ENCODE assay signal across 30 cellular contexts in the genomic region with DNA sequence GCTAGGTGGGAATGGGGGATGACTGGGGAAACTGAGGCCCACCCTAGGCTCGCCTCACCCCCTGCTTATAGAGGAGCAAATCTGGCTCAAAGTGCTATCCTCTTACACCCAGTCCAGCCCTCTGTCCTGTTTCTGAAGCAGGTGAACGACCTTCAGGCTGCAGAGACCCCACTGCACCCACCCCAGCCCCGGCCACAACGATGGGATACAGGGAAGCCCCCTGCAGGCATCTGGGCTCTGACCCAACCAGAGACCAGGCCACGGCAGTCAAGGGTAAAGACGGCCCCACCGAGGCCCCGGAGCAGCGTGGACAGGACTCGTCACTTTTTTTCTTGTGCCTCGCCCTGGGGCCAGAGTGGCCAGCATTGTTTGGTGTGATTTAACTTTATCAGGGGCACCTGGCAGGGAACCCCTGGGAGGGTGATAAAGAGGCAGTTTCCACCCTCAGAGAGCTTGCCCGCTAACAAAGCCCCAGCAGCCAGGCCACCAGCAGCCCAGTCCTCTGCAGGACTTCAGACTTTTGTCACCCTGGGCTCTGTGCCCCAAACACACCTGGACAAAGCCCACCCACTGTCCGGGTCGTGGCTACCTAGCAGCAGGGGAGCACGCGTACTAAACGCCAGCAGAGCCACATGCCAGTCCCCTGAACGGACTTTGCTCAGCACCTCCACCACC.
"Had no signal": no experiment of that assay in that cellular context is flagged by ENCODE, and none has a peak within 500 bp of the region (broad histone marks: within the 10 kb centered on the region; RNA-seq: fewer than 3 reads in every experiment).

No MANE protein-coding gene starts in this region.

- H2AFZ ChIP-seq: parathyroid adenoma had no signal

- H3K9me3 ChIP-seq: body of pancreas, gastrocnemius medialis, stomach, suprapubic skin, tibial nerve, uterus had no signal

- H3K27ac Mint-ChIP-seq: activated CD4-positive, alpha-beta memory T cell treated with anti-CD3 and anti-CD28 coated beads, Interleukin-2, amount 10 ng/mL, durations not matched to agents 7 days and 5 days; activated CD4-positive, alpha-beta T cell treated with anti-CD3 and anti-CD28 coated beads, Interleukin-2, amount 10 ng/mL, durations not matched to agents 7 days and 5 days; activated CD8-positive, alpha-beta memory T cell treated with anti-CD3 and anti-CD28 coated beads, Interleukin-2, amount 10 ng/mL, durations not matched to agents 7 days and 5 days; activated naive CD8-positive, alpha-beta T cell; activated T-cell treated with anti-CD3 and anti-CD28 coated beads, Interleukin-2, amount 50 U/mL, for 24 hours; effector memory CD8-positive, alpha-beta T cell; naive thymus-derived CD8-positive, alpha-beta T cell; stimulated activated naive B cell treated with anti-CD40 and anti-IgM and Interleukin-4, amounts not matched to agents 10 μg/mL and 1 μg/mL and 100 μg/mL, for 72 hours; WTC11 had no signal

- H3K36me3 Mint-ChIP-seq: activated naive CD8-positive, alpha-beta T cell had no signal

- H3K4me3 Mint-ChIP-seq: activated CD4-positive, alpha-beta memory T cell treated with anti-CD3 and anti-CD28 coated beads, Interleukin-2, amount 10 ng/mL, durations not matched to agents 7 days and 5 days; activated CD4-positive, alpha-beta T cell treated with anti-CD3 and anti-CD28 coated beads, Interleukin-2, amount 10 ng/mL, durations not matched to agents 7 days and 5 days; activated CD8-positive, alpha-beta memory T cell treated with anti-CD3 and anti-CD28 coated beads, Interleukin-2, amount 10 ng/mL, durations not matched to agents 7 days and 5 days; activated naive CD8-positive, alpha-beta T cell; activated T-cell treated with anti-CD3 and anti-CD28 coated beads, Interleukin-2, amount 50 U/mL, for 24 hours; effector memory CD8-positive, alpha-beta T cell; naive thymus-derived CD8-positive, alpha-beta T cell; neural crest cell; stimulated activated naive B cell treated with anti-CD40 and anti-IgM and Interleukin-4, amounts not matched to agents 10 μg/mL and 1 μg/mL and 100 μg/mL, for 72 hours; WTC11 had no signal

- H3K79me2 ChIP-seq: parathyroid adenoma had no signal

- H3K27ac ChIP-seq: body of pancreas, gastrocnemius medialis, parathyroid adenoma, skin epidermis, stomach, suprapubic skin, tibial nerve, uterus had no signal

- H3K4me1 ChIP-seq: body of pancreas, gastrocnemius medialis, parathyroid adenoma, stomach, suprapubic skin, tibial nerve, uterus had no signal

- H3K4me1 Mint-ChIP-seq: activated CD4-positive, alpha-beta memory T cell treated with anti-CD3 and anti-CD28 coated beads, Interleukin-2, amount 10 ng/mL, durations not matched to agents 7 days and 5 days; activated CD4-positive, alpha-beta T cell treated with anti-CD3 and anti-CD28 coated beads, Interleukin-2, amount 10 ng/mL, durations not matched to agents 7 days and 5 days; activated CD8-positive, alpha-beta memory T cell treated with anti-CD3 and anti-CD28 coated beads, Interleukin-2, amount 10 ng/mL, durations not matched to agents 7 days and 5 days; neural crest cell; stimulated activated naive B cell treated with anti-CD40 and anti-IgM and Interleukin-4, amounts not matched to agents 10 μg/mL and 1 μg/mL and 100 μg/mL, for 72 hours; WTC11 had no signal

- DNase-seq: activated CD4-positive, alpha-beta memory T cell treated with anti-CD3 and anti-CD28 coated beads, Interleukin-2, amount 10 ng/mL, durations not matched to agents 7 days and 5 days; activated CD4-positive, alpha-beta T cell treated with anti-CD3 and anti-CD28 coated beads for 1 hour; activated CD4-positive, alpha-beta T cell treated with anti-CD3 and anti-CD28 coated beads, Interleukin-2, amount 10 ng/mL, durations not matched to agents 7 days and 5 days; activated CD8-positive, alpha-beta memory T cell treated with anti-CD3 and anti-CD28 coated beads, Interleukin-2, amount 10 ng/mL, durations not matched to agents 7 days and 5 days; activated T-cell treated with anti-CD3 and anti-CD28 coated beads, Interleukin-2, amount 50 U/mL, for 24 hours; cerebellar nuclear complex; cortex of kidney; effector memory CD8-positive, alpha-beta T cell; erythroblast; gastrocnemius medialis; glutamatergic neuron; left cardiac atrium; left ventricle myocardium superior; naive thymus-derived CD8-positive, alpha-beta T cell; nucleus accumbens; right cardiac atrium; stimulated activated CD4-positive, alpha-beta T cell treated with anti-CD3 and anti-CD28 coated beads, Interleukin-4, amount 100 ng/mL, for 4 hours; stimulated activated CD8-positive, alpha-beta memory T cell treated with anti-CD3 and anti-CD28 coated beads, Interleukin-4, amount 100 ng/mL, for 48 hours; stimulated activated naive B cell treated with anti-CD40 and anti-IgM and Interleukin-4, amounts not matched to agents 10 μg/mL and 1 μg/mL and 100 μg/mL, for 72 hours; stomach; T-helper 2 cell had no signal

- H3K27me3 Mint-ChIP-seq: activated CD4-positive, alpha-beta memory T cell treated with anti-CD3 and anti-CD28 coated beads, Interleukin-2, amount 10 ng/mL, durations not matched to agents 7 days and 5 days; activated CD4-positive, alpha-beta T cell treated with anti-CD3 and anti-CD28 coated beads, Interleukin-2, amount 10 ng/mL, durations not matched to agents 7 days and 5 days; activated CD8-positive, alpha-beta memory T cell treated with anti-CD3 and anti-CD28 coated beads, Interleukin-2, amount 10 ng/mL, durations not matched to agents 7 days and 5 days had no signal

- ATAC-seq: activated CD8-positive, alpha-beta memory T cell treated with anti-CD3 and anti-CD28 coated beads, Interleukin-2, amount 10 ng/mL, durations not matched to agents 7 days and 5 days; body of pancreas; effector memory CD8-positive, alpha-beta T cell; gastrocnemius medialis; left cardiac atrium; left ventricle myocardium superior; naive thymus-derived CD8-positive, alpha-beta T cell; right cardiac atrium; stimulated activated naive B cell treated with anti-CD40 and anti-IgM and Interleukin-4, amounts not matched to agents 10 μg/mL and 1 μg/mL and 100 μg/mL, for 72 hours; WTC11 had no signal

- H3K4me3 ChIP-seq: body of pancreas, gastrocnemius medialis, skin epidermis, stomach, suprapubic skin, tibial nerve, uterus had no signal

- H3K36me3 ChIP-seq: gastrocnemius medialis, stomach, suprapubic skin, tibial nerve, uterus had no signal

- H3K27me3 ChIP-seq: body of pancreas, tibial nerve had no signal
